ENCODE assay signal across 8 cellular contexts in the genomic region with DNA sequence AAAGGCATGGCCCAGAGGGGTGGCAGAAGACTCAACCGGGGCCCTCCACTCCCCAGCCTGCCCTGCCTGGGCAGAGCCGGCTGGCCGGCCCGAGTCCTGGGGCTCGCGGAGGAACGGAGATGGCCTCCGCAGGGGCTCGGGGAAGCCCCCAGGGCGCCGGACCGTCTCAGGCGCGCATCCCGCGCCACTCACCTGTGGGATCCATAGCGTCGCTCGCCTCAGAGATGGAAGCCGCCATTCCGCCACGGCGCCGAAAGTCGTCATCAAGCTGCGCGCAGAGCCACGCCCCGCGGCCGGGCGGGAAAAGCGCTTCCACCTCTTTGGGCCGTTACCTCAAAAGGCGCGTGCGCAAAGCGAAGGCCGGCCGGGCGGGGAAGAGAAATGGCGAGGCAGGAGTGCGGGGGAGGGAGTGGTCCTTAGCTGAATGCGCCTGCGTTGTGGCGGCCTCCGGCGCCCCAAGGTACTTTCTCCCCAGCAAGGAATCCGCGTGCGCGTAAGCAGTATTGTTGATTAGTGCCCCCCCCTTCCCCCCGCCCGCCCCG. TPM values are rescaled to one million over a fixed set of nuclear protein-coding genes. Genes with fewer than 3 reads are reported as not detected.
A peak's percentile ranks its signal among the peaks of the same experiment; 100 is the strongest.
DNase-seq lines count a peak whose midpoint lies in the region; ATAC-seq and TF ChIP-seq lines count a peak whose summit lies in the region.

Gene SMPD4, minus strand, starts transcription at position 265 of the 542 bp plus-strand sequence. CDS start 5,010 bp downstream, outside the sequence.

- peaks cover 14% of the 10 kb centered on the region for H3K36me3 Mint-ChIP-seq in activated naive CD8-positive, alpha-beta T cell treated with anti-CD3 and anti-CD28 coated beads, Interleukin-2, amount 50 U/mL, for 24 hours (ENCODE audit: low read depth)

- peak within 1 kb of the TSS; percentile 72 for H3K9ac ChIP-seq in parathyroid adenoma

- TF ChIP-seq POLR2A in tibial nerve (IDR thresholded peaks at IDR 0.05) = no peak

- peak; percentile 58 to 88 for TF ChIP-seq EP300 in tibial nerve (IDR thresholded peaks at IDR 0.05)

- H3K4me3 ChIP-seq in GM12864 (ENCODE audit: low read depth, low read length) (peak within 1 kb of the TSS; percentile 91), parathyroid adenoma (ENCODE audit: low read depth, low read length) (peak within 1 kb of the TSS; percentile 81), tibial nerve (peak within 1 kb of the TSS; percentile 65 to 90 (median 75))

- DNase-seq in GM12864 (ENCODE audit: low read depth) (peak; percentile 76), NCI-H1417 treated with DMSO at 0.1 percent for 48 hours (lab: John Stamatoyannopoulos, UW) (peak; percentile 84), SW480 (ENCODE audit: low spot score) (peak; percentile 92), Right ventricle myocardium superior (peak; percentile 99), tibial nerve (ENCODE audit: low spot score in 2 of 2) (peak; percentile 92 to 93)
- peak; percentile 98 for DNase-seq in activated naive CD8-positive, alpha-beta T cell treated with anti-CD3 and anti-CD28 coated beads, Interleukin-2, amount 50 U/mL, for 24 hours

- H3K9me3 ChIP-seq in parathyroid adenoma (ENCODE audit: control insufficient read depth, low read length) (no peaks in the 10 kb centered on the region), tibial nerve (no peaks in the 10 kb centered on the region)

- ATAC-seq in HG02763 (IDR thresholded peaks at IDR 0.05; ENCODE audit: unreplicated experiment) = peak; percentile 62
- peak; percentile 69 for ATAC-seq in activated naive CD8-positive, alpha-beta T cell treated with anti-CD3 and anti-CD28 coated beads, Interleukin-2, amount 50 U/mL, for 24 hours
- ATAC-seq in Right ventricle myocardium superior (ENCODE audit: poor library complexity) = peak; percentile 95

- H3K27me3 ChIP-seq in parathyroid adenoma (ENCODE audit: control insufficient read depth, insufficient read depth, low read length) (no peaks in the 10 kb centered on the region), tibial nerve (no peaks in the 10 kb centered on the region)

- WGBS in tibial nerve, 2 donors = 0% methylated on average over 42 to 44 of the region's 55 CpGs

- no peaks in the 10 kb centered on the region for H3K9me3 Mint-ChIP-seq in activated naive CD8-positive, alpha-beta T cell treated with anti-CD3 and anti-CD28 coated beads, Interleukin-2, amount 50 U/mL, for 24 hours

- H3K79me2 ChIP-seq in parathyroid adenoma = peaks cover 45% of the 10 kb centered on the region

- peak within 1 kb of the TSS; percentile 92 for H3K27ac Mint-ChIP-seq in activated naive CD8-positive, alpha-beta T cell treated with anti-CD3 and anti-CD28 coated beads, Interleukin-2, amount 50 U/mL, for 24 hours

- H3K4me1 ChIP-seq in parathyroid adenoma = peaks cover 23% of the 10 kb centered on the region
- H3K4me1 ChIP-seq in tibial nerve = peaks cover 0 to 31% (median 17%) of the 10 kb centered on the region in 4 donors

- peak within 1 kb of the TSS; percentile 89 for H3K4me2 ChIP-seq in parathyroid adenoma (ENCODE audit: low read length)

- intact Hi-C loops in Right ventricle myocardium superior (cut with DNase I) = loop anchor here (10.0 kb wide), 1 partner anchor 153 kb away; no protein-coding TSS in a partner anchor

- H3K27ac ChIP-seq in parathyroid adenoma (peak within 1 kb of the TSS; percentile 92), tibial nerve (peak within 1 kb of the TSS; percentile 78 to 94 (median 88))

- H2AFZ ChIP-seq in parathyroid adenoma = peak within 1 kb of the TSS; percentile 98

- H3K4me3 Mint-ChIP-seq in activated naive CD8-positive, alpha-beta T cell treated with anti-CD3 and anti-CD28 coated beads, Interleukin-2, amount 50 U/mL, for 24 hours = peak within 1 kb of the TSS; percentile 93

- H3K36me3 ChIP-seq in parathyroid adenoma (ENCODE audit: control insufficient read depth, insufficient read depth, low read length) = no peaks in the 10 kb centered on the region
- peaks cover 0 to 17% (median 0%) of the 10 kb centered on the region in 3 donors for H3K36me3 ChIP-seq in tibial nerve

- H3K4me1 Mint-ChIP-seq in activated naive CD8-positive, alpha-beta T cell treated with anti-CD3 and anti-CD28 coated beads, Interleukin-2, amount 50 U/mL, for 24 hours = peaks cover 23% of the 10 kb centered on the region

- H3K27me3 Mint-ChIP-seq in activated naive CD8-positive, alpha-beta T cell treated with anti-CD3 and anti-CD28 coated beads, Interleukin-2, amount 50 U/mL, for 24 hours = no peaks in the 10 kb centered on the region

- TF ChIP-seq CTCF in GM12864 (IDR thresholded peaks at IDR 0.05; ENCODE audit: low read depth, low read length, missing control alignments) = no peak
- TF ChIP-seq CTCF in parathyroid adenoma (IDR thresholded peaks at IDR 0.05) = no peak
- TF ChIP-seq CTCF in tibial nerve (IDR thresholded peaks at IDR 0.05) = no peak

RNA-seq across cellular contexts. Expression of gene SMPD4, which starts in this region (rescaled TPM):
- total RNA-seq in Right ventricle myocardium superior (28.2 TPM), tibial nerve (10 to 100 TPM; 35.2 to 72.6 (median 50.5) TPM)

Comparison
In these comparisons a context has a peak if more than half of its experiments do, and no peak if none do; other contexts are left out.
1. Peak in every context shown above with its lines: DNase-seq, ATAC-seq, H3K4me3 ChIP-seq and H3K27ac ChIP-seq.